In the genomic region with DNA sequence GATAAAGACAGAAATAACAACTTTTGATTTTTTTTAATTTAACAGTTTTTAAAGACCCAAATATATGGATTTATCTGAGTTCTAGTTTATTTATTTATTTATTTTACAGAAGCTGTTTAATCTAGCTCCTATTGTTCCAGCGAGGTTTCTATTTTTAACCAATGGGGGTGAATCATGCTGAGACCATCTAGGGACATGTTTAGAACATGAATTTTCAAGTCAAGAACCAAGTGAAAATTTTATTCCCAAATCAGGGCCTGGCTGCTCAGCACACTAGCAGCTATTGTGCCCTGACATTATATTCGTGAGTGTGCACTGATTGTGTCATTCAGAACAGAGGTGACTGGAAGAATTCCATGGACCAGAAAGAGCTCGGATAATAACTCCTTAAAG, we compare ENCODE assay signal across 13 cellular contexts. TPM values are rescaled to one million over a fixed set of nuclear protein-coding genes. Genes with fewer than 3 reads are reported as not detected.
DNase-seq lines count a peak whose midpoint lies in the region; ATAC-seq and TF ChIP-seq lines count a peak whose summit lies in the region.
"Had no signal": no experiment of that assay in that cellular context is flagged by ENCODE, and none has a peak within 500 bp of the region (broad histone marks: within the 10 kb centered on the region; RNA-seq: fewer than 3 reads in every experiment).

No MANE protein-coding gene starts in this region.

- TF ChIP-seq CTCF in RWPE2 (IDR thresholded peaks at IDR 0.05; ENCODE audit: poor library complexity, severe bottlenecking) = no peak
- no peak for TF ChIP-seq CTCF in psoas muscle (IDR thresholded peaks at IDR 0.05)

- CTCF ChIA-PET in CD4-positive, alpha-beta memory T cell (lab: Charles Lee; ENCODE audit: partially characterized antibody) = interaction anchor here (0.7 to 13.6 kb wide), 12 partner anchors 7 to 1875 kb away, joined by 3 to 191 read pairs (median 4); a partner anchor contains a TSS
- CTCF ChIA-PET in activated CD4-positive, alpha-beta T cell treated with anti-CD3 and anti-CD28 coated beads, Interleukin-2, amount 10 ng/mL, durations not matched to agents 7 days and 5 days (lab: Charles Lee) = interaction anchor here (0.6 to 1.4 kb wide), 4 partner anchors 12 to 1125 kb away, joined by 3 to 8 read pairs (median 4); a partner anchor contains a TSS
- CTCF ChIA-PET in activated CD4-positive, alpha-beta T cell treated with anti-CD3 and anti-CD28 coated beads for 36 hours (lab: Charles Lee) = interaction anchor here (0.5 to 12.1 kb wide), 15 partner anchors 10 to 704 kb away, joined by 3 to 114 read pairs (median 4); a partner anchor contains a TSS

- H3K4me1 Mint-ChIP-seq in CD4-positive, alpha-beta memory T cell = peaks cover 51 to 79% (median 62%) of the 10 kb centered on the region in 4 donors
- peaks cover 33% of the 10 kb centered on the region for H3K4me1 Mint-ChIP-seq in activated CD4-positive, alpha-beta T cell treated with anti-CD3 and anti-CD28 coated beads, Interleukin-2, amount 10 ng/mL, durations not matched to agents 7 days and 5 days
- H3K4me1 Mint-ChIP-seq in activated CD4-positive, alpha-beta T cell treated with anti-CD3 and anti-CD28 coated beads for 36 hours = peaks cover 45% of the 10 kb centered on the region

- no peak for DNase-seq in CD4-positive, alpha-beta memory T cell
- DNase-seq in RWPE2 (ENCODE audit: low spot score) = no peak
- DNase-seq in fibroblast of peridontal ligament (ENCODE audit: extremely low read depth) = peak; percentile 38
- DNase-seq in psoas muscle = no peak
- no peak for DNase-seq in activated CD4-positive, alpha-beta T cell treated with anti-CD3 and anti-CD28 coated beads, Interleukin-2, amount 10 ng/mL, durations not matched to agents 7 days and 5 days
- no peak for DNase-seq in activated CD4-positive, alpha-beta T cell treated with anti-CD3 and anti-CD28 coated beads for 36 hours
- DNase-seq: GOT3, hypothalamus, Peyer's patch had no signal

- H3K36me3 Mint-ChIP-seq in CD4-positive, alpha-beta memory T cell = peaks cover 30 to 41% of the 10 kb centered on the region in 2 donors
- H3K36me3 Mint-ChIP-seq in activated CD4-positive, alpha-beta T cell treated with anti-CD3 and anti-CD28 coated beads, Interleukin-2, amount 10 ng/mL, durations not matched to agents 7 days and 5 days (ENCODE audit: low read depth) = peaks cover 6% of the 10 kb centered on the region
- no peaks in the 10 kb centered on the region for H3K36me3 Mint-ChIP-seq in activated CD4-positive, alpha-beta T cell treated with anti-CD3 and anti-CD28 coated beads for 36 hours (ENCODE audit: low read depth)

- ATAC-seq in RWPE2 (ENCODE audit: low read depth) = peak; percentile 63
- ATAC-seq in psoas muscle = peak in 3 of 4 donors; percentile 31 to 63 (median 58)
- ATAC-seq in HG02678 (IDR thresholded peaks at IDR 0.05; ENCODE audit: unreplicated experiment) = no peak
- no peak for ATAC-seq in HG03571 (IDR thresholded peaks at IDR 0.05; ENCODE audit: unreplicated experiment)
- no peak for ATAC-seq in activated CD4-positive, alpha-beta T cell treated with anti-CD3 and anti-CD28 coated beads for 36 hours

- peak overlapping the region in 5 of 8 donors; percentile 3 to 41 (median 10) for H3K4me3 Mint-ChIP-seq in CD4-positive, alpha-beta memory T cell
- H3K4me3 Mint-ChIP-seq in activated CD4-positive, alpha-beta T cell treated with anti-CD3 and anti-CD28 coated beads, Interleukin-2, amount 10 ng/mL, durations not matched to agents 7 days and 5 days = no peak overlapping the region
- H3K4me3 Mint-ChIP-seq in activated CD4-positive, alpha-beta T cell treated with anti-CD3 and anti-CD28 coated beads for 36 hours = no peak overlapping the region

- H3K27ac Mint-ChIP-seq in CD4-positive, alpha-beta memory T cell = peak overlapping the region in 3 of 7 donors; percentile 47 to 82 (median 73)
- no peak overlapping the region for H3K27ac Mint-ChIP-seq in activated CD4-positive, alpha-beta T cell treated with anti-CD3 and anti-CD28 coated beads, Interleukin-2, amount 10 ng/mL, durations not matched to agents 7 days and 5 days
- H3K27ac Mint-ChIP-seq in activated CD4-positive, alpha-beta T cell treated with anti-CD3 and anti-CD28 coated beads for 36 hours = no peak overlapping the region
- H3K27ac Mint-ChIP-seq: activated T-helper 2 cell treated with anti-CD3 and anti-CD28 coated beads, Interferon-gamma antibody, Interleukin-2, Interleukin-4, amounts not matched to agents 10 μg/mL and 5 μg/mL and 100 μg/mL, durations not matched to agents 14 hours and 24 hours and 36 hours had no signal

- H3K4me3 ChIP-seq in CD4-positive, alpha-beta memory T cell (ENCODE audit: low read length in 2 of 2) = no peak overlapping the region
- no peak overlapping the region for H3K4me3 ChIP-seq in RWPE2 (ENCODE audit: severe bottlenecking)
- peak overlapping the region; percentile 49 for H3K4me3 ChIP-seq in psoas muscle
- H3K4me3 ChIP-seq: Peyer's patch had no signal

- no peaks in the 10 kb centered on the region for H3K9me3 ChIP-seq in CD4-positive, alpha-beta memory T cell (ENCODE audit: control insufficient read depth in 1 of 2, low read length in 2 of 2)
- H3K9me3 ChIP-seq in RWPE2 (ENCODE audit: severe bottlenecking) = no peaks in the 10 kb centered on the region
- no peaks in the 10 kb centered on the region for H3K9me3 ChIP-seq in psoas muscle
- H3K9me3 ChIP-seq: Peyer's patch had no signal

- H3K27me3 Mint-ChIP-seq in CD4-positive, alpha-beta memory T cell = no peaks in the 10 kb centered on the region
- no peaks in the 10 kb centered on the region for H3K27me3 Mint-ChIP-seq in activated CD4-positive, alpha-beta T cell treated with anti-CD3 and anti-CD28 coated beads, Interleukin-2, amount 10 ng/mL, durations not matched to agents 7 days and 5 days
- H3K27me3 Mint-ChIP-seq in activated CD4-positive, alpha-beta T cell treated with anti-CD3 and anti-CD28 coated beads for 36 hours = no peaks in the 10 kb centered on the region

- H3K4me1 ChIP-seq in CD4-positive, alpha-beta memory T cell (ENCODE audit: insufficient read depth, low read length) = peaks cover 67% of the 10 kb centered on the region
- peaks cover 29% of the 10 kb centered on the region for H3K4me1 ChIP-seq in RWPE2 (ENCODE audit: insufficient read depth, poor library complexity, severe bottlenecking)
- peaks cover 19% of the 10 kb centered on the region for H3K4me1 ChIP-seq in psoas muscle
- H3K4me1 ChIP-seq: Peyer's patch had no signal

- intact Hi-C loops in CD4-positive, alpha-beta memory T cell (cut with micrococcal nuclease) = no loop called here
- intact Hi-C loops in psoas muscle (cut with DNase I) = no loop called here
- intact Hi-C loops in activated CD4-positive, alpha-beta T cell treated with anti-CD3 and anti-CD28 coated beads for 36 hours (cut with DNase I, micrococcal nuclease) = no loop called here

- WGBS in psoas muscle, 3 donors = 19 to 38% (median 21%) methylated on average over 3 of the region's 3 CpGs

- no peak overlapping the region for H3K27ac ChIP-seq in CD4-positive, alpha-beta memory T cell (ENCODE audit: low read depth, low read length)
- H3K27ac ChIP-seq in RWPE2 (ENCODE audit: poor library complexity, severe bottlenecking) (peak overlapping the region; percentile 25), psoas muscle (peak overlapping the region; percentile 85)
- H3K27ac ChIP-seq: KMS-11 had no signal

- POLR2A ChIA-PET in CD4-positive, alpha-beta memory T cell (lab: Charles Lee; ENCODE audit: partially characterized antibody) = interaction anchor here (1.0 to 15.3 kb wide), 4 partner anchors 10 to 40 kb away, joined by 3 to 420 read pairs (median 170); a partner anchor contains a TSS
- POLR2A ChIA-PET in activated CD4-positive, alpha-beta T cell treated with anti-CD3 and anti-CD28 coated beads, Interleukin-2, amount 10 ng/mL, durations not matched to agents 7 days and 5 days (lab: Charles Lee) = no interaction called here
- POLR2A ChIA-PET in activated CD4-positive, alpha-beta T cell treated with anti-CD3 and anti-CD28 coated beads for 36 hours (lab: Charles Lee) = interaction anchor here (1.0 to 1.3 kb wide), 2 partner anchors 25 to 50 kb away, joined by 4 to 5 read pairs; a partner anchor contains a TSS

- no peaks in the 10 kb centered on the region for H3K27me3 ChIP-seq in CD4-positive, alpha-beta memory T cell (ENCODE audit: insufficient read depth, low read length)
- H3K27me3 ChIP-seq in RWPE2 (ENCODE audit: insufficient read depth, poor library complexity, severe bottlenecking) = no peaks in the 10 kb centered on the region
- H3K27me3 ChIP-seq in psoas muscle (ENCODE audit: insufficient read depth in 3 of 3, low read length in 2 of 3) = no peaks in the 10 kb centered on the region
- H3K27me3 ChIP-seq: Peyer's patch had no signal

- no peaks in the 10 kb centered on the region for H3K9me3 Mint-ChIP-seq in CD4-positive, alpha-beta memory T cell
- no peaks in the 10 kb centered on the region for H3K9me3 Mint-ChIP-seq in activated CD4-positive, alpha-beta T cell treated with anti-CD3 and anti-CD28 coated beads, Interleukin-2, amount 10 ng/mL, durations not matched to agents 7 days and 5 days
- H3K9me3 Mint-ChIP-seq in activated CD4-positive, alpha-beta T cell treated with anti-CD3 and anti-CD28 coated beads for 36 hours (ENCODE audit: low read depth) = no peaks in the 10 kb centered on the region
- H3K9me3 Mint-ChIP-seq: activated T-helper 2 cell treated with anti-CD3 and anti-CD28 coated beads, Interferon-gamma antibody, Interleukin-2, Interleukin-4, amounts not matched to agents 10 μg/mL and 5 μg/mL and 100 μg/mL, durations not matched to agents 14 hours and 24 hours and 36 hours had no signal

- no peaks in the 10 kb centered on the region for H3K36me3 ChIP-seq in CD4-positive, alpha-beta memory T cell (ENCODE audit: insufficient read depth, low read length)
- H3K36me3 ChIP-seq in RWPE2 (ENCODE audit: low read depth) (no peaks in the 10 kb centered on the region), psoas muscle (ENCODE audit: insufficient read depth in 1 of 2, low read depth in 1 of 2) (no peaks in the 10 kb centered on the region)
- H3K36me3 ChIP-seq: Peyer's patch had no signal

RNA-seq across cellular contexts. Expression of a gene that starts 24.6 kb away (rescaled TPM):
- total RNA-seq in CD4-positive, alpha-beta memory T cell = 10 to 100 TPM; 24.9 to 28.1 TPM
- polyA plus RNA-seq in CD4-positive, alpha-beta memory T cell = 10 to 100 TPM; 17.7 to 27.6 TPM
- total RNA-seq in psoas muscle = 10 to 100 TPM; 11.3 to 12.5 (median 12.3) TPM
- 1 to 10 TPM; 2.3 to 6.5 (median 6.5) TPM for polyA plus RNA-seq in psoas muscle
- total RNA-seq in activated CD4-positive, alpha-beta T cell treated with anti-CD3 and anti-CD28 coated beads, Interleukin-2, amount 10 ng/mL, durations not matched to agents 7 days and 5 days = 10 to 100 TPM; 18.7 to 20.2 TPM
- total RNA-seq in activated CD4-positive, alpha-beta T cell treated with anti-CD3 and anti-CD28 coated beads for 36 hours = 10 to 100 TPM; 10.9 to 11.0 TPM

Comparison
In these comparisons a context has a peak if more than half of its experiments do, and no peak if none do; other contexts are left out.
1. H3K4me3 Mint-ChIP-seq: peak in CD4-positive, alpha-beta memory T cell (5 of 8); none in activated CD4-positive, alpha-beta T cell treated with anti-CD3 and anti-CD28 coated beads, Interleukin-2, amount 10 ng/mL, durations not matched to agents 7 days and 5 days (single experiment) and activated CD4-positive, alpha-beta T cell treated with anti-CD3 and anti-CD28 coated beads for 36 hours (single experiment).
2. ATAC-seq: peak in RWPE2 (single experiment) and psoas muscle (3 of 4); none in HG02678 (single experiment), HG03571 (single experiment) and activated CD4-positive, alpha-beta T cell treated with anti-CD3 and anti-CD28 coated beads for 36 hours (single experiment).